Comparison of ENCODE assay signal across 14 cellular contexts in the genomic region with DNA sequence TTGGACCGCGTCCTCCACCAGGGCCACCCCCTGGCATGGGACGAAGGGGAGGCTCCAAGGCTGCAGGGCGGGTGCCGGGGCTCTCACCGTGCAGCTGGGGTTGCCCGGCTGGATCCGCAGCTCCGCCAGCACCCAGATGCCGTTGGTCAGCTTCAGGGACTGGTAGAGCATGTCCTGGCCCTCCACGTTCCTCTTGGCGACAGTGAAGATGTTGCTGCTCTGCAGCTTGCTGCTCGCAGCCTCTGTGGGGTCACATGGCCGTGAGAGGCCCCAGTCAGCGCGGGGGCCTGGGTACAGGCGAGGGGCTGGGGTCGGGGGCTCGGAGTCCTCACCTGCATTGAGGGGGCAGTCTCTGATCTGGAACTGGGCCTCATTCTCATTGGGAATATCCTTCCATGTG. TPM values are rescaled to one million over a fixed set of nuclear protein-coding genes. Genes with fewer than 3 reads are reported as not detected.
"Had no signal": no experiment of that assay in that cellular context is flagged by ENCODE, and none has a peak within 500 bp of the region (broad histone marks: within the 10 kb centered on the region; RNA-seq: fewer than 3 reads in every experiment).

No MANE protein-coding gene starts in this region.

- H3K27ac ChIP-seq: esophagus muscularis mucosa, testis, upper lobe of left lung had no signal

- H3K4me3 ChIP-seq: esophagus muscularis mucosa, testis, upper lobe of left lung had no signal

- H3K9me3 ChIP-seq: esophagus muscularis mucosa, testis, upper lobe of left lung had no signal

- H3K27me3 ChIP-seq: esophagus muscularis mucosa, testis, upper lobe of left lung had no signal

- DNase-seq: activated CD4-positive, alpha-beta T cell treated with anti-CD3 and anti-CD28 coated beads, Interleukin-2, amount 10 ng/mL, durations not matched to agents 24 days and 14 days; activated CD8-positive, alpha-beta memory T cell treated with anti-CD3 and anti-CD28 coated beads, Interleukin-2, amount 50 U/mL, for 4 hours; activated CD8-positive, alpha-beta T cell treated with anti-CD3 and anti-CD28 coated beads, Interleukin-2, amount 10 ng/mL, durations not matched to agents 7 days and 5 days; activated naive CD4-positive, alpha-beta T cell treated with anti-CD3 and anti-CD28 coated beads for 36 hours; activated T-cell treated with anti-CD3 and anti-CD28 coated beads, Interleukin-2, amount 50 U/mL, for 4 hours; cortex of kidney; effector CD4-positive, alpha-beta T cell; natural killer cell; stimulated activated CD4-positive, alpha-beta T cell treated with anti-CD3 and anti-CD28 coated beads, Interleukin-2, amount 100 ng/mL, for 48 hours; stimulated activated naive CD8-positive, alpha-beta T cell treated with anti-CD3 and anti-CD28 coated beads, Interleukin-15, amount 100 ng/mL, for 72 hours; T1000; upper lobe of left lung had no signal

- ATAC-seq: activated CD8-positive, alpha-beta T cell treated with anti-CD3 and anti-CD28 coated beads, Interleukin-2, amount 10 ng/mL, durations not matched to agents 7 days and 5 days; activated T-cell treated with anti-CD3 and anti-CD28 coated beads, Interleukin-2, amount 50 U/mL, for 4 hours; natural killer cell; stimulated activated naive CD8-positive, alpha-beta T cell treated with anti-CD3 and anti-CD28 coated beads, Interleukin-15, amount 100 ng/mL, for 72 hours had no signal

- H3K4me1 ChIP-seq: upper lobe of left lung had no signal

RNA-seq across cellular contexts. Expression of a gene that starts 14.8 kb away (rescaled TPM):
- total RNA-seq: activated naive CD4-positive, alpha-beta T cell treated with anti-CD3 and anti-CD28 coated beads for 36 hours had no signal
